In genomic region chr10:60480865-60481563, GRCh38 we compare ENCODE assay signal across 13 cellular contexts.
DNase-seq lines count a peak whose midpoint lies in the region; ATAC-seq and TF ChIP-seq lines count a peak whose summit lies in the region.
"Had no signal": no experiment of that assay in that cellular context is flagged by ENCODE, and none has a peak within 500 bp of the region (broad histone marks: within the 10 kb centered on the region; RNA-seq: fewer than 3 reads in every experiment).

No MANE protein-coding gene starts in this region.

- peak overlapping the region; percentile 85 for H3K27ac Mint-ChIP-seq in chondrocyte (ENCODE audit: unreplicated experiment)
- no peak overlapping the region for H3K27ac Mint-ChIP-seq in stimulated activated naive B cell treated with anti-CD40 and anti-IgM and Interleukin-4, amounts not matched to agents 10 μg/mL and 1 μg/mL and 100 μg/mL, for 72 hours
- no peak overlapping the region for H3K27ac Mint-ChIP-seq in T-helper 17 cell

- ATAC-seq in Right ventricle myocardium inferior (peak; percentile 50), HG03135 (IDR thresholded peaks at IDR 0.05; ENCODE audit: unreplicated experiment) (no peak), T-helper 17 cell (no peak)
- no peak for ATAC-seq in stimulated activated naive B cell treated with anti-CD40 and anti-IgM and Interleukin-4, amounts not matched to agents 10 μg/mL and 1 μg/mL and 100 μg/mL, for 72 hours (replicated peaks)

- H3K4me1 Mint-ChIP-seq in chondrocyte (ENCODE audit: low read depth) (peaks cover 22% of the 10 kb centered on the region), T-helper 17 cell (peaks cover 4% of the 10 kb centered on the region)
- H3K4me1 Mint-ChIP-seq in stimulated activated naive B cell treated with anti-CD40 and anti-IgM and Interleukin-4, amounts not matched to agents 10 μg/mL and 1 μg/mL and 100 μg/mL, for 72 hours = no peaks in the 10 kb centered on the region

- TF ChIP-seq CTCF in left ventricle myocardium inferior (IDR thresholded peaks at IDR 0.05; ENCODE audit: borderline replicate concordance) (no peak), chondrocyte (IDR thresholded peaks at IDR 0.05) (no peak)

- no peaks in the 10 kb centered on the region for H3K9me3 Mint-ChIP-seq in chondrocyte (ENCODE audit: low read depth)
- no peaks in the 10 kb centered on the region for H3K9me3 Mint-ChIP-seq in stimulated activated naive B cell treated with anti-CD40 and anti-IgM and Interleukin-4, amounts not matched to agents 10 μg/mL and 1 μg/mL and 100 μg/mL, for 72 hours

- intact Hi-C loops in Right ventricle myocardium inferior (cut with DNase I) (no loop called here), left ventricle myocardium inferior (cut with micrococcal nuclease) (no loop called here)

- H3K4me3 ChIP-seq in left ventricle myocardium inferior = no peak overlapping the region
- H3K4me3 ChIP-seq: BLaER1, sigmoid colon had no signal

- H3K4me1 ChIP-seq in left ventricle myocardium inferior = peaks cover 16% of the 10 kb centered on the region
- H3K4me1 ChIP-seq: BLaER1 had no signal

- H3K4me3 Mint-ChIP-seq in chondrocyte (ENCODE audit: unreplicated experiment) (no peak overlapping the region), T-helper 17 cell (no peak overlapping the region)
- H3K4me3 Mint-ChIP-seq in stimulated activated naive B cell treated with anti-CD40 and anti-IgM and Interleukin-4, amounts not matched to agents 10 μg/mL and 1 μg/mL and 100 μg/mL, for 72 hours = no peak overlapping the region

- no peaks in the 10 kb centered on the region for H3K36me3 ChIP-seq in left ventricle myocardium inferior
- H3K36me3 ChIP-seq: BLaER1, sigmoid colon, WERI-Rb-1 had no signal

- no peaks in the 10 kb centered on the region for H3K9me3 ChIP-seq in left ventricle myocardium inferior (replicated peaks)
- no peaks in the 10 kb centered on the region for H3K9me3 ChIP-seq in T-helper 17 cell (ENCODE audit: control insufficient read depth, low read length, poor library complexity, severe bottlenecking)
- H3K9me3 ChIP-seq: BLaER1, sigmoid colon had no signal

- no peak for DNase-seq in Right ventricle myocardium inferior (ENCODE audit: missing footprints)
- DNase-seq in left ventricle myocardium inferior = no peak
- DNase-seq in chondrocyte (ENCODE audit: low spot score) = no peak
- no peak for DNase-seq in stimulated activated naive B cell treated with anti-CD40 and anti-IgM and Interleukin-4, amounts not matched to agents 10 μg/mL and 1 μg/mL and 100 μg/mL, for 72 hours
- DNase-seq in T-helper 17 cell = no peak
- no peak for DNase-seq in NCI-H2081 treated with DMSO at 0.1 percent for 48 hours (lab: John Stamatoyannopoulos, UW)
- DNase-seq: cortex of kidney, KG1, sigmoid colon, WERI-Rb-1 had no signal

- no peaks in the 10 kb centered on the region for H3K36me3 Mint-ChIP-seq in chondrocyte (ENCODE audit: low read depth)
- H3K36me3 Mint-ChIP-seq in stimulated activated naive B cell treated with anti-CD40 and anti-IgM and Interleukin-4, amounts not matched to agents 10 μg/mL and 1 μg/mL and 100 μg/mL, for 72 hours = no peaks in the 10 kb centered on the region
- H3K36me3 Mint-ChIP-seq in T-helper 17 cell (ENCODE audit: low read depth) = no peaks in the 10 kb centered on the region

- H3K27ac ChIP-seq in left ventricle myocardium inferior (replicated peaks) (no peak overlapping the region), layer of hippocampus (ENCODE audit: low read depth, low read length) (peak overlapping the region; percentile 49)
- H3K27ac ChIP-seq: BLaER1, WERI-Rb-1 had no signal

- H3K27me3 ChIP-seq in left ventricle myocardium inferior (ENCODE audit: low read depth) = no peaks in the 10 kb centered on the region
- H3K27me3 ChIP-seq in layer of hippocampus (ENCODE audit: control insufficient read depth, insufficient read depth, low read length) = no peaks in the 10 kb centered on the region
- H3K27me3 ChIP-seq: BLaER1, sigmoid colon had no signal

- peaks cover 3% of the 10 kb centered on the region for H3K27me3 Mint-ChIP-seq in chondrocyte (ENCODE audit: low read depth)
- H3K27me3 Mint-ChIP-seq in stimulated activated naive B cell treated with anti-CD40 and anti-IgM and Interleukin-4, amounts not matched to agents 10 μg/mL and 1 μg/mL and 100 μg/mL, for 72 hours = peaks cover 0 to 6% of the 10 kb centered on the region in 2 donors
- H3K27me3 Mint-ChIP-seq in T-helper 17 cell = no peaks in the 10 kb centered on the region
